In genomic region chr1:94542088-94542671, GRCh38 we compare ENCODE assay signal across 8 cellular contexts. TPM values are rescaled to one million over a fixed set of nuclear protein-coding genes. Genes with fewer than 3 reads are reported as not detected.
DNase-seq lines count a peak whose midpoint lies in the region; ATAC-seq, FAIRE-seq and TF ChIP-seq lines count a peak whose summit lies in the region.

No MANE protein-coding gene starts in this region.

- TF ChIP-seq CTCF in HFF-Myc (IDR thresholded peaks at IDR 0.05; ENCODE audit: low read depth, low read length, missing control alignments) = no peak

- ATAC-seq in activated CD8-positive, alpha-beta T cell treated with anti-CD3 and anti-CD28 coated beads, Interleukin-2, amount 10 ng/mL, durations not matched to agents 7 days and 5 days = peak; percentile 31

- no peaks in the 10 kb centered on the region for H3K36me3 ChIP-seq in ES-I3 (ENCODE audit: insufficient read depth, low read length)

- intact Hi-C loops in head of caudate nucleus (cut with DNase I) = loop anchor here (5.0 kb wide), 1 partner anchor 50 kb away; no protein-coding TSS in a partner anchor

- DNase-seq in HFF-Myc (ENCODE audit: extremely low read depth, low read depth) (peak; percentile 75), head of caudate nucleus (peak in 27 of 42 donors; percentile 21 to 77 (median 43)), pons (ENCODE audit: low spot score) (peak; percentile 44), NCI-H1092 treated with DMSO at 0.1 percent for 48 hours (lab: John Stamatoyannopoulos, UW) (no peak), H54 (ENCODE audit: insufficient read length, low spot score) (no peak), NOMO-1 treated with DMSO at 0.1 percent for 48 hours (lab: John Stamatoyannopoulos, UW; ENCODE audit: unreplicated experiment) (no peak)
- DNase-seq in activated CD8-positive, alpha-beta T cell treated with anti-CD3 and anti-CD28 coated beads, Interleukin-2, amount 10 ng/mL, durations not matched to agents 7 days and 5 days = no peak

- CTCF ChIA-PET in activated CD8-positive, alpha-beta T cell treated with anti-CD3 and anti-CD28 coated beads, Interleukin-2, amount 10 ng/mL, durations not matched to agents 7 days and 5 days (lab: Charles Lee) = interaction anchor here (1.7 to 1.9 kb wide), 2 partner anchors 22 to 61 kb away, joined by 7 to 10 read pairs; no protein-coding TSS in a partner anchor

- peaks cover 9% of the 10 kb centered on the region for H3K4me1 ChIP-seq in ES-I3 (ENCODE audit: insufficient read depth, low read length)

- peak overlapping the region; percentile 79 for H3K4me3 Mint-ChIP-seq in activated CD8-positive, alpha-beta T cell treated with anti-CD3 and anti-CD28 coated beads, Interleukin-2, amount 10 ng/mL, durations not matched to agents 7 days and 5 days

- TF ChIP-seq POLR2A in H54 (IDR thresholded peaks at IDR 0.05; ENCODE audit: low read depth, low read length) = no peak

- no peaks in the 10 kb centered on the region for H3K36me3 Mint-ChIP-seq in activated CD8-positive, alpha-beta T cell treated with anti-CD3 and anti-CD28 coated beads, Interleukin-2, amount 10 ng/mL, durations not matched to agents 7 days and 5 days (ENCODE audit: low read depth)

- H3K4me1 Mint-ChIP-seq in activated CD8-positive, alpha-beta T cell treated with anti-CD3 and anti-CD28 coated beads, Interleukin-2, amount 10 ng/mL, durations not matched to agents 7 days and 5 days (ENCODE audit: low read depth) = peaks cover 20% of the 10 kb centered on the region

- peak overlapping the region; percentile 80 for H3K4me3 ChIP-seq in HFF-Myc (replicated peaks; ENCODE audit: low read depth, low read length)

- no peak for FAIRE-seq in H54 (lab: Jason Lieb, UNC)

- peaks cover 56% of the 10 kb centered on the region for H3K27me3 Mint-ChIP-seq in activated CD8-positive, alpha-beta T cell treated with anti-CD3 and anti-CD28 coated beads, Interleukin-2, amount 10 ng/mL, durations not matched to agents 7 days and 5 days (ENCODE audit: low read depth)

- H3K9ac ChIP-seq in ES-I3 (ENCODE audit: low read depth, low read length) = peak overlapping the region; percentile 94

- H3K9me3 Mint-ChIP-seq in activated CD8-positive, alpha-beta T cell treated with anti-CD3 and anti-CD28 coated beads, Interleukin-2, amount 10 ng/mL, durations not matched to agents 7 days and 5 days (ENCODE audit: insufficient read depth) = no peaks in the 10 kb centered on the region

- no peaks in the 10 kb centered on the region for H3K9me3 ChIP-seq in ES-I3 (ENCODE audit: control insufficient read depth, insufficient read depth, low read length)

- POLR2A ChIA-PET in activated CD8-positive, alpha-beta T cell treated with anti-CD3 and anti-CD28 coated beads, Interleukin-2, amount 10 ng/mL, durations not matched to agents 7 days and 5 days (lab: Charles Lee) = no interaction called here

- no peak overlapping the region for H3K27ac Mint-ChIP-seq in activated CD8-positive, alpha-beta T cell treated with anti-CD3 and anti-CD28 coated beads, Interleukin-2, amount 10 ng/mL, durations not matched to agents 7 days and 5 days

RNA-seq across cellular contexts. Expression of gene F3, which starts 0.6 kb away (rescaled TPM):
- not detected for total RNA-seq in activated CD8-positive, alpha-beta T cell treated with anti-CD3 and anti-CD28 coated beads, Interleukin-2, amount 10 ng/mL, durations not matched to agents 7 days and 5 days

Comparison
In these comparisons a context has a peak if more than half of its experiments do, and no peak if none do; other contexts are left out.
1. DNase-seq: peak in HFF-Myc (single experiment), head of caudate nucleus (27 of 42) and pons (single experiment); none in activated CD8-positive, alpha-beta T cell treated with anti-CD3 and anti-CD28 coated beads, Interleukin-2, amount 10 ng/mL, durations not matched to agents 7 days and 5 days (single experiment), NCI-H1092 treated with DMSO at 0.1 percent for 48 hours (single experiment), H54 (single experiment) and NOMO-1 treated with DMSO at 0.1 percent for 48 hours (single experiment).